Comparison of ENCODE assay signal across 13 cellular contexts in the genomic region with DNA sequence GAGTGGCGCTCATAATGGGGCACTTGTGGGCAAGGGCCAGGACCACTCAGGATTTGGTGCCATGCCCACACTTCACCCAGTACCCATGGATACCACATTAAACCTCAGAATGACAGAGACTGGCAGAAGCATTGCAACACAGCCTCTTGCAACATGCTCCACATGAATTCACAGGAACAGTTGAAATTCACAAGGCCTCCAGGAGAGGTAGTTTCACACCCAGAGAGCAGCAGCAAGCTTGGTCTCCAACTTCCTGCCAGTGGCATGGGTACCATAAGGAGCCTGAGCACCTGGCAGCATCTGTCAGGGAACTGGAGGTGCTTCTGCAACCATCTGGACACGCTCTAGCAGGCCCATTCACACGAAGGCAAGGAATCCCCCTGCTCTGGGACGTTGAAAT.
A peak's percentile ranks its signal among the peaks of the same experiment; 100 is the strongest.
DNase-seq lines count a peak whose midpoint lies in the region; ATAC-seq and TF ChIP-seq lines count a peak whose summit lies in the region.
"Had no signal": no experiment of that assay in that cellular context is flagged by ENCODE, and none has a peak within 500 bp of the region (broad histone marks: within the 10 kb centered on the region; RNA-seq: fewer than 3 reads in every experiment).

No MANE protein-coding gene starts in this region.

- H3K36me3 Mint-ChIP-seq in immature natural killer cell, result no peaks in the 10 kb centered on the region
- peaks cover 0 to 8% of the 10 kb centered on the region in 2 donors for H3K36me3 Mint-ChIP-seq in activated naive CD4-positive, alpha-beta T cell treated with anti-CD3 and anti-CD28 coated beads, Interleukin-2, amount 50 U/mL, for 72 hours
- H3K36me3 Mint-ChIP-seq: brain, CD14-positive monocyte, type B pancreatic cell had no signal

- no peaks in the 10 kb centered on the region for H3K9me3 ChIP-seq in lung (ENCODE audit: control insufficient read depth in 2 of 2, insufficient read depth in 1 of 2, low read length in 1 of 2)

- no peak overlapping the region for H3K4me3 ChIP-seq in cardiac fibroblast (replicated peaks in 1 of 2; ENCODE audit: low read depth in 2 of 2, low read length in 2 of 2)
- H3K4me3 ChIP-seq in lung, result no peak overlapping the region

- H3K36me3 ChIP-seq in lung (ENCODE audit: control insufficient read depth in 2 of 2, insufficient read depth in 2 of 2, low read length in 2 of 2), result no peaks in the 10 kb centered on the region

- H3K4me1 Mint-ChIP-seq in immature natural killer cell, result no peaks in the 10 kb centered on the region

- TF ChIP-seq CTCF in cardiac fibroblast (IDR thresholded peaks at IDR 0.05; ENCODE audit: low read depth, low read length) (peak; percentile 6), lung (IDR thresholded peaks at IDR 0.05; ENCODE audit: control extremely low read depth, extremely low read depth) (no peak)

- H3K27me3 Mint-ChIP-seq in immature natural killer cell (ENCODE audit: low read depth in 3 of 3), result peaks cover 0 to 12% (median 3%) of the 10 kb centered on the region in 3 donors
- H3K27me3 Mint-ChIP-seq: type B pancreatic cell had no signal

- no peaks in the 10 kb centered on the region for H3K27me3 ChIP-seq in lung (ENCODE audit: control insufficient read depth, insufficient read depth)

- peak; percentile 61 for DNase-seq in DMS79 treated with DMSO at 0.1 percent for 48 hours (lab: John Stamatoyannopoulos, UW)
- peak; percentile 74 for DNase-seq in NCI-H2171 treated with DMSO at 0.1 percent for 48 hours (lab: John Stamatoyannopoulos, UW)
- peak; percentile 44 to 50 for DNase-seq in cardiac fibroblast (ENCODE audit: low read depth in 2 of 2)
- DNase-seq in lung (ENCODE audit: low spot score), result peak; percentile 77
- no peak for DNase-seq in immature natural killer cell
- no peak for DNase-seq in activated naive CD4-positive, alpha-beta T cell treated with anti-CD3 and anti-CD28 coated beads, Interleukin-2, amount 50 U/mL, for 72 hours (ENCODE audit: low spot score in 2 of 2)
- DNase-seq in ureter (ENCODE audit: low spot score), result no peak
- DNase-seq: KBM-7, NCI-H774 had no signal

- no peaks in the 10 kb centered on the region for H3K9me3 Mint-ChIP-seq in immature natural killer cell
- no peaks in the 10 kb centered on the region for H3K9me3 Mint-ChIP-seq in activated naive CD4-positive, alpha-beta T cell treated with anti-CD3 and anti-CD28 coated beads, Interleukin-2, amount 50 U/mL, for 72 hours
- H3K9me3 Mint-ChIP-seq: type B pancreatic cell had no signal

- peaks cover 0 to 4% of the 10 kb centered on the region in 2 donors for H3K4me1 ChIP-seq in lung (ENCODE audit: control insufficient read depth in 2 of 2, insufficient read depth in 2 of 2, low read length in 2 of 2)

- ATAC-seq in lung (ENCODE audit: insufficient read depth, low FRiP score) (peak; percentile 59), GM19455 (IDR thresholded peaks at IDR 0.05; ENCODE audit: unreplicated experiment) (no peak)
- no peak for ATAC-seq in activated naive CD4-positive, alpha-beta T cell treated with anti-CD3 and anti-CD28 coated beads, Interleukin-2, amount 50 U/mL, for 72 hours

- 62 to 75% methylated on average over 4 of the region's 4 CpGs for WGBS in lung, 2 donors

- H3K4me3 Mint-ChIP-seq in immature natural killer cell, result no peak overlapping the region
- H3K4me3 Mint-ChIP-seq: brain, CD14-positive monocyte, type B pancreatic cell had no signal

- no peak overlapping the region for H3K27ac ChIP-seq in lung (ENCODE audit: low read depth in 1 of 2, low read length in 1 of 2)

- H3K27ac Mint-ChIP-seq in immature natural killer cell, result no peak overlapping the region
- H3K27ac Mint-ChIP-seq in activated naive CD4-positive, alpha-beta T cell treated with anti-CD3 and anti-CD28 coated beads, Interleukin-2, amount 50 U/mL, for 72 hours, result no peak overlapping the region
- H3K27ac Mint-ChIP-seq: brain, type B pancreatic cell had no signal

Comparison
In these comparisons a context has a peak if more than half of its experiments do, and no peak if none do; other contexts are left out.
1. DNase-seq: peak in DMS79 treated with DMSO at 0.1 percent for 48 hours (single experiment), NCI-H2171 treated with DMSO at 0.1 percent for 48 hours (single experiment), cardiac fibroblast (2 of 2) and lung (single experiment); none in immature natural killer cell (0 of 3), activated naive CD4-positive, alpha-beta T cell treated with anti-CD3 and anti-CD28 coated beads, Interleukin-2, amount 50 U/mL, for 72 hours (0 of 2) and ureter (single experiment).